Comparison of ENCODE assay signal across 16 cellular contexts in the genomic region with DNA sequence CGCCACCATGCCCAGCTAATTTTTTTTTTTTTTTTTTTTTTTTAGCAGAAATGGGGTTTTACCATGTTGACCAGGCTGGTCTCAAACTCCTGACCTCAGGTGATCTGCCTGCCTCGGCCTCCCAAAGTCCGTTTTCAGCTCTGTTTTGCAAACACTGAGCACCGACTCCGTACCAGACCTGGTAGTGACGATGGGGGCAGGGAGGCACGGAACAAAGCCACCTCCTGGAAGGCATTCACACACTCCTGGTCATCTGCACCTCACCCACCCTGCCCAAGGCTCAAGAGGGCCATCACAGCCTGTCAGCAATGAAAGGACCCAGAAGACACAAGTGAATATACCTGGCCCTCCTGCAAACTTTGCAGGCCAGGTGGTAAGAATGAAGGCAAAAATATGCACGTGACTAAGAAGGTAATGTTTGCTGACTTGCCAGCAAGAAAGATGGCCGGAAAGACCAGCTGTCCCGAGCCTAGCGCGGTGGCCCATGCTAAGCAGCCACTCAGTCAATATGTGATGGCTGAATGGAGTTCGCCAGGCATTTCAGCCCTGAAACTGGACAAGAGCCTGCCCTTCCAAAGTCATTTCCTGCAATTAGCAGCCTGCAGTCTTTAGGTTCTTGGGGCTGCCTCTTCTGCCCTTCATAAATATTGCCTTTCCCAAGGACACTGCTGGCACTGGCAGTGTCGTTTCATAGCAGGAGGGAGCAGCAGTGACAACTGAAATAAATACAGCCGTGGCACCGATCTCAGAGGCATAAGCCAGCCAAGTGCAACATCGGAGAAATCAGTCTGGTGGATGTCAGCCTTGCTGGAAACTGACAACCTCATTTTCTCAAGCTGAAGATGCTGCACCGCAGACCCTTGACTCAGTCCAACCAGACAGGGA.
"Had no signal": no experiment of that assay in that cellular context is flagged by ENCODE, and none has a peak within 500 bp of the region (broad histone marks: within the 10 kb centered on the region; RNA-seq: fewer than 3 reads in every experiment).

No MANE protein-coding gene starts in this region.

- H3K4me3 Mint-ChIP-seq: activated B cell treated with CpG ODN at 0.5 μM for 24 hours; activated naive CD8-positive, alpha-beta T cell treated with anti-CD3 and anti-CD28 coated beads for 36 hours; activated T-helper 1 cell treated with anti-CD3 and anti-CD28 coated beads, Interleukin-12 subunit alpha, Interleukin-12 subunit beta, Interleukin-2, Interleukin-4 antibody, amounts not matched to agents 30 ng/mL and 10 ng/mL and 1 ng/mL, durations not matched to agents 14 hours and 24 hours and 36 hours; dendritic cell treated with granulocyte-macrophage colony-stimulating factor and Interleukin-4, amounts not matched to agents 40 ng/mL and 50 ng/mL, for 4 days; immature natural killer cell; mesothelial cell of epicardium; nephron progenitor cell had no signal

- H3K36me3 ChIP-seq: transverse colon had no signal

- H3K27me3 Mint-ChIP-seq: activated B cell treated with CpG ODN at 0.5 μM for 24 hours; activated naive CD8-positive, alpha-beta T cell treated with anti-CD3 and anti-CD28 coated beads for 36 hours had no signal

- ATAC-seq: lower lobe of right lung; sciatic nerve; stimulated activated naive CD8-positive, alpha-beta T cell treated with anti-CD3 and anti-CD28 coated beads, Interleukin-15, Interleukin-2, amounts not matched to agents 100 U/mL and 50 U/mL, for 24 hours had no signal

- H3K9me3 ChIP-seq: lower lobe of right lung, transverse colon had no signal

- H3K27ac ChIP-seq: lower lobe of right lung, transverse colon had no signal

- H3K4me1 ChIP-seq: lower lobe of right lung had no signal

- H3K9me3 Mint-ChIP-seq: activated B cell treated with CpG ODN at 0.5 μM for 24 hours; activated naive CD8-positive, alpha-beta T cell treated with anti-CD3 and anti-CD28 coated beads for 36 hours; activated T-helper 1 cell treated with anti-CD3 and anti-CD28 coated beads, Interleukin-12 subunit alpha, Interleukin-12 subunit beta, Interleukin-2, Interleukin-4 antibody, amounts not matched to agents 30 ng/mL and 10 ng/mL and 1 ng/mL, durations not matched to agents 14 hours and 24 hours and 36 hours; dendritic cell treated with granulocyte-macrophage colony-stimulating factor and Interleukin-4, amounts not matched to agents 40 ng/mL and 50 ng/mL, for 4 days; immature natural killer cell; mesothelial cell of epicardium; nephron progenitor cell had no signal

- H3K27ac Mint-ChIP-seq: activated B cell treated with CpG ODN at 0.5 μM for 24 hours; activated T-helper 1 cell treated with anti-CD3 and anti-CD28 coated beads, Interleukin-12 subunit alpha, Interleukin-12 subunit beta, Interleukin-2, Interleukin-4 antibody, amounts not matched to agents 30 ng/mL and 10 ng/mL and 1 ng/mL, durations not matched to agents 14 hours and 24 hours and 36 hours; dendritic cell treated with granulocyte-macrophage colony-stimulating factor and Interleukin-4, amounts not matched to agents 40 ng/mL and 50 ng/mL, for 4 days; mesothelial cell of epicardium had no signal

- H3K4me3 ChIP-seq: lower lobe of right lung, transverse colon had no signal

- DNase-seq: activated B cell treated with CpG ODN at 0.5 μM for 24 hours; activated CD4-positive, alpha-beta T cell treated with anti-CD3 and anti-CD28 coated beads for 48 hours; activated naive CD8-positive, alpha-beta T cell treated with anti-CD3 and anti-CD28 coated beads for 36 hours; cerebellar nuclear complex; effector memory CD4-positive, alpha-beta T cell; foreskin melanocyte; immature natural killer cell; nephron progenitor cell; stimulated activated naive CD8-positive, alpha-beta T cell treated with anti-CD3 and anti-CD28 coated beads, Interleukin-15, Interleukin-2, amounts not matched to agents 100 U/mL and 50 U/mL, for 24 hours; transverse colon had no signal

- FAIRE-seq: TTC549 had no signal

- H3K4me1 Mint-ChIP-seq: activated B cell treated with CpG ODN at 0.5 μM for 24 hours; activated naive CD8-positive, alpha-beta T cell treated with anti-CD3 and anti-CD28 coated beads for 36 hours; mesothelial cell of epicardium had no signal

- H3K36me3 Mint-ChIP-seq: activated naive CD8-positive, alpha-beta T cell treated with anti-CD3 and anti-CD28 coated beads for 36 hours; mesothelial cell of epicardium had no signal
